Comparison of ENCODE assay signal across 9 cellular contexts in genomic region chr2:42256502-42256901, GRCh38.
DNase-seq lines count a peak whose midpoint lies in the region; ATAC-seq lines count a peak whose summit lies in the region.
"Had no signal": no experiment of that assay in that cellular context is flagged by ENCODE, and none has a peak within 500 bp of the region (broad histone marks: within the 10 kb centered on the region; RNA-seq: fewer than 3 reads in every experiment).

No MANE protein-coding gene starts in this region.

- ATAC-seq in GM18520 (IDR thresholded peaks at IDR 0.05; ENCODE audit: unreplicated experiment) (peak; percentile 70), GM21526 (IDR thresholded peaks at IDR 0.05; ENCODE audit: low FRiP score, unreplicated experiment) (peak; percentile 87), HG03575 (IDR thresholded peaks at IDR 0.05; ENCODE audit: extremely low read depth, insufficient number of reproducible peaks, low FRiP score, unreplicated experiment) (peak; percentile 52)

- DNase-seq in lung microvascular endothelial cell (ENCODE audit: low read depth in 2 of 2) (peak; percentile 33 to 79), caudate nucleus (lab: John Stamatoyannopoulos, UW) (no peak), NCI-H82 (lab: John Stamatoyannopoulos, UW) (no peak), GOT3 (lab: John Stamatoyannopoulos, UW) (no peak)
- DNase-seq in stimulated activated naive CD4-positive, alpha-beta T cell treated with Interleukin-2 at 50 U/mL for 16 hours (lab: John Stamatoyannopoulos, UW) = no peak
- DNase-seq: NCI-H446 had no signal

- no peak overlapping the region for H3K27ac ChIP-seq in caudate nucleus (ENCODE audit: low read depth, low read length)

Comparison
In these comparisons a context has a peak if more than half of its experiments do, and no peak if none do; other contexts are left out.
1. DNase-seq: peak in lung microvascular endothelial cell (2 of 2); none in caudate nucleus (0 of 61), NCI-H82 (single experiment), stimulated activated naive CD4-positive, alpha-beta T cell treated with Interleukin-2 at 50 U/mL for 16 hours (single experiment) and GOT3 (single experiment).
2. Peak in every context shown above with its lines, with median percentiles within 50 percentile points of each other: ATAC-seq.